1 cellular context compared by ENCODE assay signal in the genomic region with DNA sequence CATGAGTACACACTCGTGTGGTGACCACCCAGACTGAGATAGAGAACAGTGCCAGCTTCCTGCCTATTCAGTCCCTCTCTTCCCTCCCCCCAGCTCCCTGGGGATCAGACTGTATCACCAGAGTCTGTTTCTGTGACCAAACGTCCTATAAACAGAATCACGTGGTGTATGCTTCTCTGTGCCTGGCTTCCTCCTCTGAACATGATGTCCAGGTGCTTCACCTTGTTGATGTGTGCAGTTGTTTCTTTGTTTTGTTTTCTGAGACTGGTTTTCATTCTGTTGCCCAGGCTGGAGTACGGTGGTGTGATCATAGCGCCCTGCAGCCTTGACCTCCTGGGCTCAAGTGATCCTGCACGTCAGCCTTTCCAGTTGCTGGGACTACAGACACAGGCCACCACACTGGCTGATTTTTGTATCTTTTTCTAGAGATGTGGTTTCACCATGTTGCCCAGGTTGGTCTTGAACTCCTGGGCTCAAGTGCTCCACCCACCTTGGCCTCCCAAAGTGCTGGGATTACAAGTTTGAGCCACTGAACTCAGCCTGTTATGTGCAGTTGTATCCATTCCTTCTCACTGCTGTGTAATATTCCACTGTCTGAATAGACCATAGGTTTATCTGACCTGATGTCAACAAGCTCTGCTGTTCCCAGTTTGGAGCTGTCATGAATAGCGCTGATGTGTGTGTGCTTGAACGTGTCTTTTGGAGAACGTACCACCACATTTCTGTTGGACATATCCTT.
TF ChIP-seq lines count a peak whose summit lies in the region.

No MANE protein-coding gene starts in this region.

TF ChIP-seq in IMR-90, 13 proteins besides CTCF, POLR2A, EP300 and RAD21:
- no peak for TF ChIP-seq BHLHE40 (IDR thresholded peaks at IDR 0.05; ENCODE audit: low read depth, low read length)
- TF ChIP-seq ELK1 (IDR thresholded peaks at IDR 0.05; ENCODE audit: borderline replicate concordance, low read depth, low read length): no peak
- TF ChIP-seq MXI1 (IDR thresholded peaks at IDR 0.05; ENCODE audit: borderline replicate concordance, low read depth, low read length): no peak
- no peak for TF ChIP-seq CEBPB (IDR thresholded peaks at IDR 0.05; ENCODE audit: low read depth, low read length)
- TF ChIP-seq RCOR1 (IDR thresholded peaks at IDR 0.05; ENCODE audit: insufficient replicate concordance, low read length): no peak
- no peak for TF ChIP-seq MAFK (IDR thresholded peaks at IDR 0.05; ENCODE audit: low read depth, low read length)
- TF ChIP-seq FOS (IDR thresholded peaks at IDR 0.05; ENCODE audit: low read depth, low read length): no peak
- TF ChIP-seq NFE2L2 (IDR thresholded peaks at IDR 0.05; ENCODE audit: low read depth, low read length): no peak
- TF ChIP-seq RFX5 (IDR thresholded peaks at IDR 0.05; ENCODE audit: low read depth, low read length): no peak
- no peak for TF ChIP-seq CHD1 (IDR thresholded peaks at IDR 0.05; ENCODE audit: low read depth, low read length)
- TF ChIP-seq, protein P1, sequence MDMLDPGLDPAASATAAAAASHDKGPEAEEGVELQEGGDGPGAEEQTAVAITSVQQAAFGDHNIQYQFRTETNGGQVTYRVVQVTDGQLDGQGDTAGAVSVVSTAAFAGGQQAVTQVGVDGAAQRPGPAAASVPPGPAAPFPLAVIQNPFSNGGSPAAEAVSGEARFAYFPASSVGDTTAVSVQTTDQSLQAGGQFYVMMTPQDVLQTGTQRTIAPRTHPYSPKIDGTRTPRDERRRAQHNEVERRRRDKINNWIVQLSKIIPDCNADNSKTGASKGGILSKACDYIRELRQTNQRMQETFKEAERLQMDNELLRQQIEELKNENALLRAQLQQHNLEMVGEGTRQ (IDR thresholded peaks at IDR 0.05; ENCODE audit: low read depth, low read length): no peak
- TF ChIP-seq SMC3 (IDR thresholded peaks at IDR 0.05; ENCODE audit: low read depth, low read length): no peak
- no peak for TF ChIP-seq MAZ (IDR thresholded peaks at IDR 0.05; ENCODE audit: borderline replicate concordance, low read depth, low read length)
